Comparison of ENCODE assay signal across 25 cellular contexts in the genomic region with DNA sequence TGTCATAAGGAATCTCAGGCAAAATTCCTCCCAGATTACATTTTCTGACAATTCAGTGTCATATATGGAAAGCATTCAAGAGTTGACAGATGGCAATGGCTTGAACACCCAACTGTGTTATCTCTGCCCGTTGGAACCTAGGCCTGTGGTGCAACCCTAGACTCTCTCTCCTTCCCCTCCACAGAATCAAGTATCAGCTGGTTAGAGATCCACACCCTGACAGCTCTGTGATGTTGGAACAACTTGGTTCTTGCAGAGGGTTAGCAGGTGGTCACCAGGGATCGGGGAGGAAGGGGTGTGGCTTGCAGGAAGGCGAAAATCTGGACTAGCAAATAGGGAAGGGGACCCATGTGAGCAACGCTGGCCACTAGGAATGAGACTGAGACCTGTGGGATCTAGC. TPM values are rescaled to one million over a fixed set of nuclear protein-coding genes. Genes with fewer than 3 reads are reported as not detected.
DNase-seq lines count a peak whose midpoint lies in the region; ATAC-seq, FAIRE-seq and TF ChIP-seq lines count a peak whose summit lies in the region.
"Had no signal": no experiment of that assay in that cellular context is flagged by ENCODE, and none has a peak within 500 bp of the region (broad histone marks: within the 10 kb centered on the region; RNA-seq: fewer than 3 reads in every experiment).

No MANE protein-coding gene starts in this region.

- H3K27me3 ChIP-seq in heart left ventricle (no peaks in the 10 kb centered on the region), bronchial epithelial cell (ENCODE audit: control insufficient read depth, insufficient read depth, low read length) (no peaks in the 10 kb centered on the region)

- peaks cover 2% of the 10 kb centered on the region for H3K4me1 Mint-ChIP-seq in progenitor cell of endocrine pancreas (ENCODE audit: low read depth)
- peaks cover 4% of the 10 kb centered on the region for H3K4me1 Mint-ChIP-seq in activated T-helper 1 cell treated with anti-CD3 and anti-CD28 coated beads, Interleukin-12 subunit alpha, Interleukin-12 subunit beta, Interleukin-2, Interleukin-4 antibody, amounts not matched to agents 30 ng/mL and 10 ng/mL and 1 ng/mL, durations not matched to agents 14 hours and 24 hours and 36 hours (ENCODE audit: low read depth)
- H3K4me1 Mint-ChIP-seq: central memory CD8-positive, alpha-beta T cell had no signal

- H3K27me3 Mint-ChIP-seq in progenitor cell of endocrine pancreas, result no peaks in the 10 kb centered on the region
- no peaks in the 10 kb centered on the region for H3K27me3 Mint-ChIP-seq in activated T-helper 1 cell treated with anti-CD3 and anti-CD28 coated beads, Interleukin-12 subunit alpha, Interleukin-12 subunit beta, Interleukin-2, Interleukin-4 antibody, amounts not matched to agents 30 ng/mL and 10 ng/mL and 1 ng/mL, durations not matched to agents 14 hours and 24 hours and 36 hours (ENCODE audit: insufficient read depth)
- H3K27me3 Mint-ChIP-seq: activated CD4-positive, alpha-beta T cell treated with anti-CD3 and anti-CD28 coated beads, Interleukin-2, amount 10 ng/mL, durations not matched to agents 7 days and 5 days; activated CD8-positive, alpha-beta memory T cell treated with anti-CD3 and anti-CD28 coated beads, Interleukin-2, amount 10 ng/mL, durations not matched to agents 7 days and 5 days; central memory CD8-positive, alpha-beta T cell had no signal

- H3K36me3 ChIP-seq in heart left ventricle, result peaks cover 0 to 46% (median 34%) of the 10 kb centered on the region in 9 donors
- H3K36me3 ChIP-seq in bronchial epithelial cell (ENCODE audit: control insufficient read depth, insufficient read depth, low read length), result peaks cover 18% of the 10 kb centered on the region

- TF ChIP-seq CTCF in heart left ventricle (IDR thresholded peaks at IDR 0.05) (no peak), bronchial epithelial cell (IDR thresholded peaks at IDR 0.05; ENCODE audit: insufficient read depth, low read length, severe bottlenecking) (no peak), progenitor cell of endocrine pancreas (IDR thresholded peaks at IDR 0.05; ENCODE audit: unreplicated experiment) (no peak)

- DNase-seq in heart left ventricle (no peak), left cardiac atrium (no peak), NCI-H1694 (lab: John Stamatoyannopoulos, UW) (peak; percentile 51), bronchial epithelial cell (ENCODE audit: low read depth) (no peak), progenitor cell of endocrine pancreas (ENCODE audit: low spot score, unreplicated experiment) (no peak), H4 (ENCODE audit: low spot score) (no peak), NAMALWA (ENCODE audit: low spot score) (no peak)
- DNase-seq in activated T-helper 1 cell treated with anti-CD3 and anti-CD28 coated beads, Interleukin-12 subunit alpha, Interleukin-12 subunit beta, Interleukin-2, Interleukin-4 antibody, amounts not matched to agents 30 ng/mL and 10 ng/mL and 1 ng/mL, durations not matched to agents 14 hours and 24 hours and 36 hours (ENCODE audit: low spot score), result no peak
- DNase-seq: activated CD4-positive, alpha-beta T cell treated with anti-CD3 and anti-CD28 coated beads, Interleukin-2, amount 10 ng/mL, durations not matched to agents 7 days and 5 days; activated CD8-positive, alpha-beta memory T cell treated with anti-CD3 and anti-CD28 coated beads, Interleukin-2, amount 10 ng/mL, durations not matched to agents 7 days and 5 days; activated naive CD4-positive, alpha-beta T cell treated with anti-CD3 and anti-CD28 coated beads, Interleukin-2, amount 50 U/mL, for 16 hours; AML-193; Karpas-422; NCI-H187; NCI-H748 treated with DMSO at 0.1 percent for 48 hours; stimulated activated CD8-positive, alpha-beta memory T cell treated with anti-CD3 and anti-CD28 coated beads, Interleukin-4, amount 100 ng/mL, for 48 hours had no signal

- H3K9me3 Mint-ChIP-seq in progenitor cell of endocrine pancreas (ENCODE audit: low read depth), result no peaks in the 10 kb centered on the region
- no peaks in the 10 kb centered on the region for H3K9me3 Mint-ChIP-seq in activated T-helper 1 cell treated with anti-CD3 and anti-CD28 coated beads, Interleukin-12 subunit alpha, Interleukin-12 subunit beta, Interleukin-2, Interleukin-4 antibody, amounts not matched to agents 30 ng/mL and 10 ng/mL and 1 ng/mL, durations not matched to agents 14 hours and 24 hours and 36 hours
- H3K9me3 Mint-ChIP-seq: activated CD4-positive, alpha-beta T cell treated with anti-CD3 and anti-CD28 coated beads, Interleukin-2, amount 10 ng/mL, durations not matched to agents 7 days and 5 days; central memory CD8-positive, alpha-beta T cell; mesothelial cell of epicardium; T-helper 1 cell treated with Interleukin-12 subunit alpha and Interleukin-12 subunit beta and Interleukin-4 antibody, amounts not matched to agents 30 μg/mL and 1 μg/mL, for 36 hours had no signal

- WGBS in heart left ventricle, 4 donors, result 74 to 76% (median 75%) methylated on average over 4 of the region's 4 CpGs

- H3K27ac Mint-ChIP-seq in progenitor cell of endocrine pancreas, result peak overlapping the region; percentile 10
- no peak overlapping the region for H3K27ac Mint-ChIP-seq in activated T-helper 1 cell treated with anti-CD3 and anti-CD28 coated beads, Interleukin-12 subunit alpha, Interleukin-12 subunit beta, Interleukin-2, Interleukin-4 antibody, amounts not matched to agents 30 ng/mL and 10 ng/mL and 1 ng/mL, durations not matched to agents 14 hours and 24 hours and 36 hours
- H3K27ac Mint-ChIP-seq: activated CD4-positive, alpha-beta T cell treated with anti-CD3 and anti-CD28 coated beads, Interleukin-2, amount 10 ng/mL, durations not matched to agents 7 days and 5 days; activated CD8-positive, alpha-beta memory T cell treated with anti-CD3 and anti-CD28 coated beads, Interleukin-2, amount 10 ng/mL, durations not matched to agents 7 days and 5 days; mesothelial cell of epicardium had no signal

- ATAC-seq in heart left ventricle, result no peak
- no peak for ATAC-seq in left cardiac atrium
- ATAC-seq: activated CD8-positive, alpha-beta memory T cell treated with anti-CD3 and anti-CD28 coated beads, Interleukin-2, amount 10 ng/mL, durations not matched to agents 7 days and 5 days had no signal

- peak overlapping the region in 10 of 12 donors; percentile 19 to 93 (median 64) for H3K27ac ChIP-seq in heart left ventricle
- H3K27ac ChIP-seq: parathyroid adenoma, SK-N-MC had no signal

- no peak overlapping the region for H3K4me3 ChIP-seq in heart left ventricle
- no peak overlapping the region for H3K4me3 ChIP-seq in bronchial epithelial cell (ENCODE audit: low read depth, low read length)
- H3K4me3 ChIP-seq: GM23248, SK-N-MC had no signal

- H3K9me3 ChIP-seq in heart left ventricle, result no peaks in the 10 kb centered on the region

- H3K4me3 Mint-ChIP-seq in progenitor cell of endocrine pancreas (ENCODE audit: low read depth), result no peak overlapping the region
- H3K4me3 Mint-ChIP-seq in activated T-helper 1 cell treated with anti-CD3 and anti-CD28 coated beads, Interleukin-12 subunit alpha, Interleukin-12 subunit beta, Interleukin-2, Interleukin-4 antibody, amounts not matched to agents 30 ng/mL and 10 ng/mL and 1 ng/mL, durations not matched to agents 14 hours and 24 hours and 36 hours, result no peak overlapping the region
- H3K4me3 Mint-ChIP-seq: activated CD4-positive, alpha-beta T cell treated with anti-CD3 and anti-CD28 coated beads, Interleukin-2, amount 10 ng/mL, durations not matched to agents 7 days and 5 days; activated CD8-positive, alpha-beta memory T cell treated with anti-CD3 and anti-CD28 coated beads, Interleukin-2, amount 10 ng/mL, durations not matched to agents 7 days and 5 days; central memory CD8-positive, alpha-beta T cell; mesothelial cell of epicardium; T-helper 1 cell treated with Interleukin-12 subunit alpha and Interleukin-12 subunit beta and Interleukin-4 antibody, amounts not matched to agents 30 μg/mL and 1 μg/mL, for 36 hours had no signal

- peaks cover 0 to 46% (median 23%) of the 10 kb centered on the region in 12 donors for H3K4me1 ChIP-seq in heart left ventricle

- no peak for TF ChIP-seq POLR2A in heart left ventricle (IDR thresholded peaks at IDR 0.05)

- peaks cover 29% of the 10 kb centered on the region for H3K36me3 Mint-ChIP-seq in progenitor cell of endocrine pancreas (ENCODE audit: insufficient read depth)
- H3K36me3 Mint-ChIP-seq in activated T-helper 1 cell treated with anti-CD3 and anti-CD28 coated beads, Interleukin-12 subunit alpha, Interleukin-12 subunit beta, Interleukin-2, Interleukin-4 antibody, amounts not matched to agents 30 ng/mL and 10 ng/mL and 1 ng/mL, durations not matched to agents 14 hours and 24 hours and 36 hours (ENCODE audit: low read depth), result peaks cover 26% of the 10 kb centered on the region

- intact Hi-C loops in heart left ventricle (cut with DNase I) (no loop called here), left cardiac atrium (cut with DNase I) (no loop called here)
- intact Hi-C loops in activated T-helper 1 cell treated with anti-CD3 and anti-CD28 coated beads, Interleukin-12 subunit alpha, Interleukin-12 subunit beta, Interleukin-2, Interleukin-4 antibody, amounts not matched to agents 30 ng/mL and 10 ng/mL and 1 ng/mL, durations not matched to agents 14 hours and 24 hours and 36 hours (cut with micrococcal nuclease), result no loop called here

- peak; percentile 83 for FAIRE-seq in bronchial epithelial cell (lab: Jason Lieb, UNC)
- FAIRE-seq: A204.1 had no signal

RNA-seq across cellular contexts. Expression of a gene that starts 26.3 kb away (rescaled TPM):
- under 1 TPM in 1 of 9 donors, not detected in 8; 0.45 TPM for total RNA-seq in heart left ventricle
- under 1 TPM in 1 of 2 donors, not detected in 1; 0.04 TPM for polyA plus RNA-seq in heart left ventricle
- under 1 TPM in 1 of 2 donors, not detected in 1; 0.13 TPM for total RNA-seq in left cardiac atrium
- total RNA-seq in bronchial epithelial cell, result 5.8 and 11.3 TPM in 2 replicates
- 18.7 and 19.5 TPM in 2 replicates for total RNA-seq in progenitor cell of endocrine pancreas
- total RNA-seq in H4 (2014; rRNA removed; shearing (Covaris generic)), result 0.04 TPM in 1 of 2 replicates, not detected in the other
- total RNA-seq in activated T-helper 1 cell treated with anti-CD3 and anti-CD28 coated beads, Interleukin-12 subunit alpha, Interleukin-12 subunit beta, Interleukin-2, Interleukin-4 antibody, amounts not matched to agents 30 ng/mL and 10 ng/mL and 1 ng/mL, durations not matched to agents 14 hours and 24 hours and 36 hours, result not detected in 2 replicates
- total RNA-seq: activated CD4-positive, alpha-beta T cell treated with anti-CD3 and anti-CD28 coated beads, Interleukin-2, amount 10 ng/mL, durations not matched to agents 7 days and 5 days; subcutaneous adipose tissue had no signal
- polyA plus RNA-seq: neural cell had no signal
